ENCODE assay signal across 8 cellular contexts in the genomic region with DNA sequence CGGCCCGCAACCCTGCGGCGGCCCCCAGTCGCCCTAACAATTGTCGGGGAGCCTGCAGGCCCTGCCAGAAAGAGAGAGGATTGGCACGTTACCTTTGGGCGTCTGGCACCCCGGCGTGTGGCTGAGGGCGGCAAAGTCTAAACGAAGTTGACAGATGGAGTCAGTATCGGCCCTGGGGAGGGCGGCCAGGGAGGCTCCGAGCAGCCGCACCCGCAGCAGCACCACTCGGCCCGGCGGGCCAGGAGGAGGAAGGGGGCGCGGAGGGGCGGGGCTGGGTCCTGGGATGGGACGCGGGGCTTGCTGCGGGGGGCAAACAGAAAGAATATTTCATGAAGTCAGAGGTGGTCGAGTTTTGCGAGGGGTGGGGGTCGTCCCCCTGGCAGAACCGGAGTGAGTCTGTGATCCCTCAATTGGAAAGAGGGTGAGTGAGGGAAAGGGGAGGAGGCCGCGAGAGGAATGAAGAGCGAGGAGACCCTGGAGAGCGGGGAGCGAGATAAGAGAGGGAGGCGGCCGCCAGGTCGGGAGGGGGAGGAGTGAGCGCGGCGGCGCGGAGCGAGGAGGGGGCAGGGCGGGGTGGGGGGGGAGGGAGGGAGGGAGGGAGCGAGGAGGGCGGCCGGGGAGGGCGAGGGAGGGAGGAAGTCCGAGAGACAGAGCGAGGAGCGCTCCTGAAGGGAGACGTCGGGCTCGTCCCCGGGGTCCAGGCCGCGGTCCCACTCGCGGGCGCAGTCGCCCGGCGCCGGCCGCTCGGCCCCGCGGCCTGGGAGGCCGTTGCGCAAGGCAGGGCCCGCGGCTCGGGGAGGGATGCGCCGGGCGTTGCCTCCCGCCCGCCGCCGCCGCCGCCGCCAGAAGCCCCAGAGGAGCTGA. TPM values are rescaled to one million over a fixed set of nuclear protein-coding genes. Genes with fewer than 3 reads are reported as not detected.
DNase-seq lines count a peak whose midpoint lies in the region; ATAC-seq and TF ChIP-seq lines count a peak whose summit lies in the region.

FOXF2 (plus strand) TSS at position 650 of the 864 bp plus-strand sequence. CDS start 372 bp downstream, outside the sequence.

- H3K4me1 ChIP-seq in SJCRH30: no peaks in the 10 kb centered on the region

- H3K4me3 Mint-ChIP-seq in progenitor cell of endocrine pancreas (ENCODE audit: low read depth): peak within 1 kb of the TSS; percentile 68

- DNase-seq in Daoy (ENCODE audit: low read depth) (peak; percentile 52), SJCRH30 (peak; percentile 25 to 40), fibroblast of peridontal ligament (ENCODE audit: extremely low read depth) (peak; percentile 62), progenitor cell of endocrine pancreas (ENCODE audit: low spot score, unreplicated experiment) (no peak), NCI-H526 (lab: John Stamatoyannopoulos, UW) (no peak), DMS153 treated with DMSO at 0.1 percent for 48 hours (lab: John Stamatoyannopoulos, UW; ENCODE audit: unreplicated experiment) (no peak)

- H3K4me3 ChIP-seq in SJCRH30: peak within 1 kb of the TSS; percentile 63

- H3K27ac Mint-ChIP-seq in progenitor cell of endocrine pancreas: peak within 1 kb of the TSS; percentile 82

- H3K36me3 Mint-ChIP-seq in progenitor cell of endocrine pancreas (ENCODE audit: insufficient read depth): no peaks in the 10 kb centered on the region

- TF ChIP-seq CTCF in progenitor cell of endocrine pancreas (IDR thresholded peaks at IDR 0.05; ENCODE audit: unreplicated experiment): no peak

- H3K27ac ChIP-seq in SJCRH30: no peak within 1 kb of the TSS; the same call in 1 of the 2 replicates

- no peak for ATAC-seq in GM21786 (IDR thresholded peaks at IDR 0.05; ENCODE audit: unreplicated experiment)
- ATAC-seq in GM21619 (IDR thresholded peaks at IDR 0.05; ENCODE audit: unreplicated experiment): no peak

- peaks cover 4% of the 10 kb centered on the region for H3K4me1 Mint-ChIP-seq in progenitor cell of endocrine pancreas (ENCODE audit: low read depth)

- H3K27me3 ChIP-seq in SJCRH30: no peaks in the 10 kb centered on the region

- H3K9me3 Mint-ChIP-seq in progenitor cell of endocrine pancreas (ENCODE audit: low read depth): no peaks in the 10 kb centered on the region

- peaks cover 80% of the 10 kb centered on the region for H3K27me3 Mint-ChIP-seq in progenitor cell of endocrine pancreas

- H3K9me3 ChIP-seq in SJCRH30 (replicated peaks): no peaks in the 10 kb centered on the region

- no peaks in the 10 kb centered on the region for H3K36me3 ChIP-seq in SJCRH30

RNA-seq across cellular contexts. Expression of gene FOXF2, which starts in this region (rescaled TPM):
- total RNA-seq in Daoy (2014; rRNA removed; shearing (Covaris generic)): 1.6 and 2.7 TPM in 2 replicates
- 2.8 and 3.7 TPM in 2 replicates for total RNA-seq in SJCRH30 (2014; rRNA removed; shearing (Covaris generic))
- total RNA-seq in progenitor cell of endocrine pancreas: not detected in 2 replicates

Comparison
In these comparisons a context has a peak if more than half of its experiments do, and no peak if none do; other contexts are left out.
1. DNase-seq: peak in Daoy (single experiment), SJCRH30 (2 of 2) and fibroblast of peridontal ligament (single experiment); none in progenitor cell of endocrine pancreas (single experiment), NCI-H526 (0 of 2) and DMS153 treated with DMSO at 0.1 percent for 48 hours (single experiment).